Comparison of ENCODE assay signal across 6 cellular contexts in the genomic region with DNA sequence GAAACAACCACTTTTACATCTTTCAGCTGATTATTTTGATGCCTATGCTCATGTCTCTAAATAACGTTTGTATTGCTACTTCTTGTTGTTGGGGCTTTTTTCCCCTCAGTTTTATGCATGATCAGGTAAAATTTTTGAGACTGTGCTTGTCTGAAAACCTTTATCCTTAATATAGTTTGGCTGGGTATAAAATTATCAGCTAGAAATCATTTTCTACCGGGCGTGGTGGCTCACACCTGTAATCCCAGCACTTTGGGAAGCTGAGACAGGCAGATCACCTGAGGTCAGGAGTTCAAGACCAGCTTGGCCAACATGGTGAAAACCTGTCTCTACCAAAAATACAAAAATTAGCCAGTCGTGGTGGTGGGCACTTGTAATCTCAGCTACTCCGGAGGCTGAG. TPM values are rescaled to one million over a fixed set of nuclear protein-coding genes. Genes with fewer than 3 reads are reported as not detected.
DNase-seq lines count a peak whose midpoint lies in the region; ATAC-seq, FAIRE-seq and TF ChIP-seq lines count a peak whose summit lies in the region.
"Not testable (repeated sequence)": the region's sequence is repeated elsewhere in the genome, so short reads cannot be mapped to it uniquely, and the experiment has no call there.

No MANE protein-coding gene starts in this region.

- not testable (repeated sequence) for H3K27ac Mint-ChIP-seq in neural crest cell (ENCODE audit: unreplicated experiment); type B pancreatic cell

- TF ChIP-seq POLR2A in K562 (conservative IDR thresholded peaks at IDR 0.05); HepG2 (IDR thresholded peaks at IDR 0.05; ENCODE audit: insufficient read depth in 1 of 2, low read depth in 2 of 2, low read length in 2 of 2): not testable (repeated sequence)

- in situ Hi-C loops in K562 (cut with MboI); HepG2 (cut with HindIII; ENCODE audit: extremely low pct_ligation_motif_present, low pct_unique_long_range_greater_than_20kb): not testable (repeated sequence)

- not testable (repeated sequence) for H3K27me3 Mint-ChIP-seq in neural crest cell (ENCODE audit: low read depth); type B pancreatic cell

- TF ChIP-seq CTCF in HEK293 (tag by site-specific recombination; IDR thresholded peaks at IDR 0.05); K562 (IDR thresholded peaks at IDR 0.05 in 2 of 3, conservative IDR thresholded peaks at IDR 0.05 in 1 of 3; ENCODE audit: insufficient read depth in 2 of 3, low read depth in 1 of 3, low read length in 3 of 3); HepG2 (CRISPR knock-in tag; IDR thresholded peaks at IDR 0.05); neural crest cell (conservative IDR thresholded peaks at IDR 0.05); type B pancreatic cell (conservative IDR thresholded peaks at IDR 0.05): not testable (repeated sequence)

- TF ChIP-seq RAD21 in K562 (CRISPR knock-in tag; conservative IDR thresholded peaks at IDR 0.05 in 1 of 2, IDR thresholded peaks at IDR 0.05 in 1 of 2); HepG2 (CRISPR knock-in tag; IDR thresholded peaks at IDR 0.05): not testable (repeated sequence)

- H3K36me3 ChIP-seq in HEK293 (ENCODE audit: control insufficient read depth in 2 of 2, insufficient read depth in 1 of 2, low read length in 2 of 2); K562 (ENCODE audit: control insufficient read depth, insufficient read depth, low read length); HepG2 (replicated peaks in 1 of 2; ENCODE audit: control insufficient read depth in 1 of 2, insufficient read depth in 2 of 2, low read length in 2 of 2): not testable (repeated sequence)

- not testable (repeated sequence) for FAIRE-seq in K562 (lab: Jason Lieb, UNC); HepG2 (lab: Jason Lieb, UNC)

- not testable (repeated sequence) for H3K9me1 ChIP-seq in K562 (ENCODE audit: control insufficient read depth, insufficient read depth, low read length)

- DNase-seq in activated CD8-positive, alpha-beta memory T cell treated with anti-CD3 and anti-CD28 coated beads for 24 hours, result peak; percentile 40
- DNase-seq in K562 (ENCODE audit: extremely low read depth in 1 of 4, low spot score in 3 of 4) (peak in 1 of 4 experiments; percentile 10), type B pancreatic cell (ENCODE audit: extremely low spot score, unreplicated experiment) (peak; percentile 7)
- DNase-seq in HepG2 (ENCODE audit: low spot score); neural crest cell (ENCODE audit: low read depth, low spot score): not testable (repeated sequence)

- not testable (repeated sequence) for H3K4me3 ChIP-seq in HEK293 (ENCODE audit: low read depth, low read length); K562; HepG2 (replicated peaks in 1 of 3; ENCODE audit: insufficient read depth in 1 of 3, low read depth in 2 of 3, low read length in 3 of 3)

- H3K9ac ChIP-seq in K562 (ENCODE audit: insufficient read depth in 1 of 2, low read depth in 2 of 2, low read length in 2 of 2); HepG2 (ENCODE audit: insufficient read depth, low read depth, low read length): not testable (repeated sequence)

- H3K27me3 ChIP-seq in K562 (ENCODE audit: control insufficient read depth in 2 of 2, insufficient read depth in 2 of 2, low read length in 2 of 2); HepG2 (ENCODE audit: control insufficient read depth in 1 of 2, insufficient read depth in 2 of 2, low read length in 2 of 2): not testable (repeated sequence)

- peak overlapping the region; percentile 66 for H3K4me3 Mint-ChIP-seq in neural crest cell
- H3K4me3 Mint-ChIP-seq in type B pancreatic cell, result not testable (repeated sequence)

- TF ChIP-seq EP300 in K562 (IDR thresholded peaks at IDR 0.05; ENCODE audit: low read length); HepG2 (IDR thresholded peaks at IDR 0.05; ENCODE audit: low read depth in 2 of 2, low read length in 2 of 2); HepG2 (CRISPR knock-in tag; IDR thresholded peaks at IDR 0.05; ENCODE audit: borderline replicate concordance): not testable (repeated sequence)

- CTCF ChIA-PET in HEK293 (lab: Yijun Ruan, JAX); K562 (lab: Yijun Ruan, JAX; ENCODE audit: low intra/inter-chr PET ratio); HepG2 (lab: Yijun Ruan, JAX; ENCODE audit: low intra/inter-chr PET ratio, low total read pairs): not testable (repeated sequence)

- not testable (repeated sequence) for H3K79me2 ChIP-seq in K562 (ENCODE audit: control insufficient read depth, insufficient read depth, low read length); HepG2 (ENCODE audit: insufficient read depth, low read length)

- peaks cover 20% of the 10 kb centered on the region for H3K9me3 Mint-ChIP-seq in neural crest cell
- not testable (repeated sequence) for H3K9me3 Mint-ChIP-seq in type B pancreatic cell

- H3K4me2 ChIP-seq in K562 (ENCODE audit: insufficient read depth, low read length); HepG2 (ENCODE audit: low read depth, low read length): not testable (repeated sequence)

- POLR2A ChIA-PET in HEK293 (lab: Yijun Ruan, JAX); HepG2 (lab: Yijun Ruan, JAX): not testable (repeated sequence)
- POLR2A ChIA-PET in K562 (lab: Yijun Ruan, JAX), result interaction anchor here (0.9 to 1.6 kb wide), 3 partner anchors 9 to 14 kb away, joined by 3 to 7 read pairs (median 5); no protein-coding TSS in a partner anchor

- H3K27ac ChIP-seq in HEK293 (ENCODE audit: extremely low read depth, low read depth, low read length); K562 (ENCODE audit: extremely low read depth, low read depth, low read length); HepG2 (ENCODE audit: extremely low read length, insufficient read depth, low read length): not testable (repeated sequence)

- intact Hi-C loops in K562 (cut with micrococcal nuclease); HepG2 (cut with micrococcal nuclease; ENCODE audit: unreplicated experiment): not testable (repeated sequence)

- not testable (repeated sequence) for H2AFZ ChIP-seq in K562 (ENCODE audit: low read depth, low read length); HepG2 (ENCODE audit: low read length)

- not testable (repeated sequence) for BruUV-seq in K562 (replicated peaks; lab: Mats Ljungman, UMichigan); HepG2 (replicated peaks; lab: Mats Ljungman, UMichigan)

- peaks cover 15% of the 10 kb centered on the region for H3K36me3 Mint-ChIP-seq in neural crest cell (ENCODE audit: low read depth)
- H3K36me3 Mint-ChIP-seq in type B pancreatic cell, result not testable (repeated sequence)

- H4K20me1 ChIP-seq in K562 (replicated peaks; ENCODE audit: control insufficient read depth, insufficient read depth, low read length); HepG2 (ENCODE audit: insufficient read depth, low read length): not testable (repeated sequence)

- 48% methylated on average over 5 of the region's 5 CpGs for WGBS in K562 (ENCODE audit: insufficient coverage, low coverage, missing lambda C conversion rate)
- WGBS in HepG2 (ENCODE audit: low lambda C conversion rate), result 36% methylated on average over 5 of the region's 5 CpGs

- ATAC-seq in K562, HepG2: not testable (repeated sequence)

- H3K4me1 Mint-ChIP-seq in neural crest cell, result peaks cover 12% of the 10 kb centered on the region
- not testable (repeated sequence) for H3K4me1 Mint-ChIP-seq in type B pancreatic cell (ENCODE audit: unreplicated experiment)

- H3K4me1 ChIP-seq in HEK293 (ENCODE audit: control insufficient read depth, insufficient read depth, low read length); K562 (replicated peaks in 1 of 2; ENCODE audit: control insufficient read depth in 2 of 2, insufficient read depth in 2 of 2, low read length in 2 of 2); HepG2 (ENCODE audit: insufficient read depth, low read length): not testable (repeated sequence)

- H3K9me3 ChIP-seq in HEK293 (ENCODE audit: control insufficient read depth, insufficient read depth, low read depth, low read length), result not testable (repeated sequence)
- H3K9me3 ChIP-seq in K562 (replicated peaks; ENCODE audit: control insufficient read depth, insufficient read depth, low read depth, low read length) (peaks cover 24% of the 10 kb centered on the region), HepG2 (ENCODE audit: low read length) (peaks cover 17% of the 10 kb centered on the region)

RNA-seq across cellular contexts. Expression of a gene that starts 3.0 kb away (rescaled TPM):
- 7.4 and 9.9 TPM in 2 replicates for total RNA-seq in K562 (2011; cell fraction: chromatin; rRNA removed; ENCODE audit: low replicate concordance)
- 3.3 and 10.8 TPM in 2 replicates for total RNA-seq in K562 (2011; cell fraction: nucleolus; rRNA removed)
- total RNA-seq in K562 (2011; cell fraction: nucleoplasm; rRNA removed), result 2.7 and 3.0 TPM in 2 replicates
- 2.0 and 2.5 TPM in 2 replicates for total RNA-seq in K562 (2014; rRNA removed)
- 2.6 and 2.7 TPM in 2 replicates for total RNA-seq in K562 (2014; rRNA removed; fragmentation: Illumina TruSeq; extraction: Trizol)
- 3.8 and 4.8 TPM in 2 replicates for total RNA-seq in K562 (2015; rRNA removed; fragmentation: Illumina TruSeq; extraction: Trizol)
- total RNA-seq in K562 (2021), result 3.9 and 5.3 TPM in 2 replicates
- polyA plus RNA-seq in K562 (2011; rRNA removed), result 4.1 and 10.6 TPM in 2 replicates
- 2.8 and 8.1 TPM in 2 replicates for polyA plus RNA-seq in K562 (2011; cell fraction: cytosol; rRNA removed)
- polyA plus RNA-seq in K562 (2011; cell fraction: nucleus; rRNA removed), result 8.2 and 15.6 TPM in 2 replicates
- 6.2 and 9.6 TPM in 2 replicates for polyA plus RNA-seq in K562 (2012)
- polyA plus RNA-seq in K562 (2014; fragmentation: Illumina TruSeq; extraction: Trizol), result 2.1 TPM in 2 replicates
- polyA plus RNA-seq in K562 (2014; fragmentation: Nextera tagmentation; extraction: Ambion mirVana), result under 1 TPM; 0.41 to 0.49 TPM
- polyA plus RNA-seq in K562 (2014; rRNA removed), result 1.3 and 1.8 TPM in 2 replicates
- polyA minus RNA-seq in K562 (2011; rRNA and poly(A)+ RNA removed), result 11.5 and 31.8 TPM in 2 replicates
- 6.2 and 17.5 TPM in 2 replicates for polyA minus RNA-seq in K562 (2011; cell fraction: cytosol; rRNA and poly(A)+ RNA removed)
- polyA minus RNA-seq in K562 (2011; cell fraction: nucleus; rRNA and poly(A)+ RNA removed), result 7.0 and 17.7 TPM in 2 replicates
- 0.13 and 0.67 TPM in 2 replicates for total RNA-seq in HepG2 (2016; rRNA removed; fragmentation: Illumina TruSeq; extraction: Trizol)
- 0.26 TPM in 1 of 2 replicates, not detected in the other for total RNA-seq in HepG2 (2016; cell fraction: cytosol; rRNA removed; fragmentation: Illumina TruSeq; extraction: Trizol; ENCODE audit: low read depth)
- 0.11 and 0.52 TPM in 2 replicates for total RNA-seq in HepG2 (2016; cell fraction: insoluble cytoplasmic fraction; rRNA removed; fragmentation: Illumina TruSeq; extraction: Trizol)
- total RNA-seq in HepG2 (2016; cell fraction: membrane; rRNA removed; fragmentation: Illumina TruSeq; extraction: Trizol), result 0.14 and 0.34 TPM in 2 replicates
- total RNA-seq in HepG2 (2016; cell fraction: nucleus; rRNA removed; fragmentation: Illumina TruSeq; extraction: Trizol), result 0.19 and 1.2 TPM in 2 replicates
- 0.32 and 0.33 TPM in 2 replicates for polyA plus RNA-seq in HepG2 (2011; rRNA removed)
- polyA plus RNA-seq in HepG2 (2011; cell fraction: cytosol; rRNA removed), result 0.11 and 0.22 TPM in 2 replicates
- polyA plus RNA-seq in HepG2 (2011; cell fraction: nucleus; rRNA removed), result 0.78 and 1.3 TPM in 2 replicates
- polyA plus RNA-seq in HepG2 (2012), result 0.68 and 1.0 TPM in 2 replicates
- not detected in 2 replicates for polyA plus RNA-seq in HepG2 (2016; cell fraction: cytosol; fragmentation: Illumina TruSeq; extraction: Trizol; ENCODE audit: low read depth)
- 0.15 and 0.17 TPM in 2 replicates for polyA plus RNA-seq in HepG2 (2016; cell fraction: insoluble cytoplasmic fraction; fragmentation: Illumina TruSeq; extraction: Trizol; ENCODE audit: low read depth)
- polyA plus RNA-seq in HepG2 (2016; cell fraction: membrane; fragmentation: Illumina TruSeq; extraction: Trizol; ENCODE audit: low read depth), result not detected in 2 replicates
- 0.15 and 0.17 TPM in 2 replicates for polyA plus RNA-seq in HepG2 (2016; cell fraction: nucleus; fragmentation: Illumina TruSeq; extraction: Trizol; ENCODE audit: insufficient read depth, low read depth)
- polyA minus RNA-seq in HepG2 (2011; rRNA and poly(A)+ RNA removed; ENCODE audit: low replicate concordance), result 0.28 and 10.7 TPM in 2 replicates
- 0.26 and 0.79 TPM in 2 replicates for polyA minus RNA-seq in HepG2 (2011; cell fraction: cytosol; rRNA and poly(A)+ RNA removed)
- polyA minus RNA-seq in HepG2 (2011; cell fraction: nucleus; rRNA and poly(A)+ RNA removed), result 1.6 and 3.0 TPM in 2 replicates
- total RNA-seq in neural crest cell, result 8.9 and 11.3 TPM in 2 replicates
- 8.6 and 18.0 TPM in 2 replicates for total RNA-seq in type B pancreatic cell (ENCODE audit: low replicate concordance)

RNA-seq across cellular contexts. Expression of a gene that starts 45.1 kb away (rescaled TPM):
- total RNA-seq in K562 (2011; cell fraction: chromatin; rRNA removed; ENCODE audit: low replicate concordance), result 36.0 and 108 TPM in 2 replicates
- total RNA-seq in K562 (2011; cell fraction: nucleolus; rRNA removed), result 30.2 and 35.8 TPM in 2 replicates
- total RNA-seq in K562 (2011; cell fraction: nucleoplasm; rRNA removed), result 78.0 and 139 TPM in 2 replicates
- total RNA-seq in K562 (2014; rRNA removed) (14.6 and 16.3 TPM in 2 replicates), K562 (2014; rRNA removed; fragmentation: Illumina TruSeq; extraction: Trizol) (29.0 and 29.5 TPM in 2 replicates), K562 (2015; rRNA removed; fragmentation: Illumina TruSeq; extraction: Trizol) (30.7 and 38.3 TPM in 2 replicates), K562 (2021) (19.3 and 22.6 TPM in 2 replicates), HepG2 (2016; rRNA removed; fragmentation: Illumina TruSeq; extraction: Trizol) (23.0 and 28.1 TPM in 2 replicates), neural crest cell (27.9 and 30.1 TPM in 2 replicates), type B pancreatic cell (ENCODE audit: low replicate concordance) (27.5 and 29.2 TPM in 2 replicates)
- polyA plus RNA-seq in K562 (2011; rRNA removed) (44.8 and 47.2 TPM in 2 replicates), K562 (2014; fragmentation: Illumina TruSeq; extraction: Trizol) (20.9 and 25.2 TPM in 2 replicates), K562 (2014; fragmentation: Nextera tagmentation; extraction: Ambion mirVana) (1 to 10 TPM; 6.7 to 9.2 TPM), K562 (2014; rRNA removed) (21.7 and 29.1 TPM in 2 replicates), HepG2 (2011; rRNA removed) (9.1 and 10.7 TPM in 2 replicates)
- 9.6 and 28.4 TPM in 2 replicates for polyA plus RNA-seq in K562 (2011; cell fraction: cytosol; rRNA removed)
- 82.8 and 119 TPM in 2 replicates for polyA plus RNA-seq in K562 (2011; cell fraction: nucleus; rRNA removed)
- polyA plus RNA-seq in K562 (2012), result 16.8 and 23.8 TPM in 2 replicates
- polyA minus RNA-seq in K562 (2011; rRNA and poly(A)+ RNA removed), result 58.8 and 67.3 TPM in 2 replicates
- polyA minus RNA-seq in K562 (2011; cell fraction: cytosol; rRNA and poly(A)+ RNA removed), result 13.6 and 14.8 TPM in 2 replicates
- polyA minus RNA-seq in K562 (2011; cell fraction: nucleus; rRNA and poly(A)+ RNA removed), result 86.4 and 147 TPM in 2 replicates
- 1.0 and 1.8 TPM in 2 replicates for total RNA-seq in HepG2 (2016; cell fraction: cytosol; rRNA removed; fragmentation: Illumina TruSeq; extraction: Trizol; ENCODE audit: low read depth)
- 21.0 and 30.4 TPM in 2 replicates for total RNA-seq in HepG2 (2016; cell fraction: insoluble cytoplasmic fraction; rRNA removed; fragmentation: Illumina TruSeq; extraction: Trizol)
- total RNA-seq in HepG2 (2016; cell fraction: membrane; rRNA removed; fragmentation: Illumina TruSeq; extraction: Trizol), result 8.2 and 8.3 TPM in 2 replicates
- total RNA-seq in HepG2 (2016; cell fraction: nucleus; rRNA removed; fragmentation: Illumina TruSeq; extraction: Trizol), result 37.0 and 41.5 TPM in 2 replicates
- 3.0 and 4.4 TPM in 2 replicates for polyA plus RNA-seq in HepG2 (2011; cell fraction: cytosol; rRNA removed)
- polyA plus RNA-seq in HepG2 (2011; cell fraction: nucleus; rRNA removed), result 18.8 and 26.0 TPM in 2 replicates
- polyA plus RNA-seq in HepG2 (2012), result 8.5 and 10.5 TPM in 2 replicates
- polyA plus RNA-seq in HepG2 (2016; cell fraction: cytosol; fragmentation: Illumina TruSeq; extraction: Trizol; ENCODE audit: low read depth), result 0.43 and 0.65 TPM in 2 replicates
- polyA plus RNA-seq in HepG2 (2016; cell fraction: insoluble cytoplasmic fraction; fragmentation: Illumina TruSeq; extraction: Trizol; ENCODE audit: low read depth), result 13.9 and 14.5 TPM in 2 replicates
- polyA plus RNA-seq in HepG2 (2016; cell fraction: membrane; fragmentation: Illumina TruSeq; extraction: Trizol; ENCODE audit: low read depth), result 3.0 and 4.0 TPM in 2 replicates
- polyA plus RNA-seq in HepG2 (2016; cell fraction: nucleus; fragmentation: Illumina TruSeq; extraction: Trizol; ENCODE audit: insufficient read depth, low read depth), result 41.8 and 49.3 TPM in 2 replicates
- 14.4 and 15.5 TPM in 2 replicates for polyA minus RNA-seq in HepG2 (2011; rRNA and poly(A)+ RNA removed; ENCODE audit: low replicate concordance)
- polyA minus RNA-seq in HepG2 (2011; cell fraction: cytosol; rRNA and poly(A)+ RNA removed), result 5.7 and 7.3 TPM in 2 replicates
- 69.9 and 74.8 TPM in 2 replicates for polyA minus RNA-seq in HepG2 (2011; cell fraction: nucleus; rRNA and poly(A)+ RNA removed)

RNA-seq across cellular contexts. Expression of a gene that starts 45.5 kb away (rescaled TPM):
- 83.9 and 136 TPM in 2 replicates for total RNA-seq in K562 (2011; cell fraction: chromatin; rRNA removed; ENCODE audit: low replicate concordance)
- total RNA-seq in K562 (2011; cell fraction: nucleolus; rRNA removed), result 66.8 and 72.0 TPM in 2 replicates
- total RNA-seq in K562 (2011; cell fraction: nucleoplasm; rRNA removed), result 70.8 and 71.4 TPM in 2 replicates
- total RNA-seq in K562 (2014; rRNA removed) (106 and 123 TPM in 2 replicates), K562 (2014; rRNA removed; fragmentation: Illumina TruSeq; extraction: Trizol) (116 and 132 TPM in 2 replicates), K562 (2015; rRNA removed; fragmentation: Illumina TruSeq; extraction: Trizol) (117 TPM in 2 replicates), K562 (2021) (76.0 and 76.4 TPM in 2 replicates), HepG2 (2016; rRNA removed; fragmentation: Illumina TruSeq; extraction: Trizol) (70.8 and 84.7 TPM in 2 replicates), neural crest cell (62.7 and 63.6 TPM in 2 replicates), type B pancreatic cell (ENCODE audit: low replicate concordance) (29.5 and 41.0 TPM in 2 replicates)
- polyA plus RNA-seq in K562 (2011; rRNA removed) (103 and 144 TPM in 2 replicates), K562 (2014; fragmentation: Illumina TruSeq; extraction: Trizol) (122 and 155 TPM in 2 replicates), K562 (2014; fragmentation: Nextera tagmentation; extraction: Ambion mirVana) (100 to 1,000 TPM in 1 of 2 experiments, 10 to 100 TPM in 1; 81.6 to 134 TPM), K562 (2014; rRNA removed) (82.1 and 113 TPM in 2 replicates), HepG2 (2011; rRNA removed) (25.5 and 29.5 TPM in 2 replicates)
- polyA plus RNA-seq in K562 (2011; cell fraction: cytosol; rRNA removed), result 69.9 and 93.3 TPM in 2 replicates
- 67.3 and 75.6 TPM in 2 replicates for polyA plus RNA-seq in K562 (2011; cell fraction: nucleus; rRNA removed)
- 77.3 and 88.6 TPM in 2 replicates for polyA plus RNA-seq in K562 (2012)
- 129 and 140 TPM in 2 replicates for polyA minus RNA-seq in K562 (2011; rRNA and poly(A)+ RNA removed)
- polyA minus RNA-seq in K562 (2011; cell fraction: cytosol; rRNA and poly(A)+ RNA removed), result 39.0 and 63.0 TPM in 2 replicates
- polyA minus RNA-seq in K562 (2011; cell fraction: nucleus; rRNA and poly(A)+ RNA removed), result 68.0 and 99.2 TPM in 2 replicates
- total RNA-seq in HepG2 (2016; cell fraction: cytosol; rRNA removed; fragmentation: Illumina TruSeq; extraction: Trizol; ENCODE audit: low read depth), result 13.0 and 16.7 TPM in 2 replicates
- total RNA-seq in HepG2 (2016; cell fraction: insoluble cytoplasmic fraction; rRNA removed; fragmentation: Illumina TruSeq; extraction: Trizol), result 75.1 and 87.2 TPM in 2 replicates
- total RNA-seq in HepG2 (2016; cell fraction: membrane; rRNA removed; fragmentation: Illumina TruSeq; extraction: Trizol), result 23.8 and 30.0 TPM in 2 replicates
- 52.7 and 66.4 TPM in 2 replicates for total RNA-seq in HepG2 (2016; cell fraction: nucleus; rRNA removed; fragmentation: Illumina TruSeq; extraction: Trizol)
- polyA plus RNA-seq in HepG2 (2011; cell fraction: cytosol; rRNA removed), result 16.4 and 20.2 TPM in 2 replicates
- 22.3 and 23.9 TPM in 2 replicates for polyA plus RNA-seq in HepG2 (2011; cell fraction: nucleus; rRNA removed)
- polyA plus RNA-seq in HepG2 (2012), result 16.5 and 26.8 TPM in 2 replicates
- polyA plus RNA-seq in HepG2 (2016; cell fraction: cytosol; fragmentation: Illumina TruSeq; extraction: Trizol; ENCODE audit: low read depth), result 5.0 and 6.5 TPM in 2 replicates
- 58.5 and 62.1 TPM in 2 replicates for polyA plus RNA-seq in HepG2 (2016; cell fraction: insoluble cytoplasmic fraction; fragmentation: Illumina TruSeq; extraction: Trizol; ENCODE audit: low read depth)
- polyA plus RNA-seq in HepG2 (2016; cell fraction: membrane; fragmentation: Illumina TruSeq; extraction: Trizol; ENCODE audit: low read depth), result 15.7 and 18.4 TPM in 2 replicates
- 43.9 and 48.8 TPM in 2 replicates for polyA plus RNA-seq in HepG2 (2016; cell fraction: nucleus; fragmentation: Illumina TruSeq; extraction: Trizol; ENCODE audit: insufficient read depth, low read depth)
- polyA minus RNA-seq in HepG2 (2011; rRNA and poly(A)+ RNA removed; ENCODE audit: low replicate concordance), result 46.1 and 69.8 TPM in 2 replicates
- polyA minus RNA-seq in HepG2 (2011; cell fraction: cytosol; rRNA and poly(A)+ RNA removed), result 22.7 and 24.0 TPM in 2 replicates
- 43.1 and 46.4 TPM in 2 replicates for polyA minus RNA-seq in HepG2 (2011; cell fraction: nucleus; rRNA and poly(A)+ RNA removed)
